Comparison of ENCODE assay signal across 1 cellular context in genomic region chr11:88543902-88544655, GRCh38.
TF ChIP-seq lines count a peak whose summit lies in the region.

No MANE protein-coding gene starts in this region.

TF ChIP-seq in IMR-90, 13 proteins besides CTCF, POLR2A, EP300 and RAD21 (continued from another document):
- peak; percentile 99 for TF ChIP-seq SMC3 (IDR thresholded peaks at IDR 0.05; ENCODE audit: low read depth, low read length)
